1 cellular context compared by ENCODE assay signal in genomic region chr4:30429813-30430466, GRCh38.
TF ChIP-seq lines count a peak whose summit lies in the region.

No MANE protein-coding gene starts in this region.

TF ChIP-seq in HepG2, 621 proteins besides CTCF, POLR2A, EP300 and RAD21 (continued from another document):
- TF ChIP-seq ZBTB46 (CRISPR knock-in tag; IDR thresholded peaks at IDR 0.05; ENCODE audit: borderline replicate concordance) = no peak
- no peak for TF ChIP-seq MLXIP (CRISPR knock-in tag; IDR thresholded peaks at IDR 0.05; ENCODE audit: borderline replicate concordance)
- TF ChIP-seq FOSL1 (CRISPR knock-in tag; IDR thresholded peaks at IDR 0.05; ENCODE audit: borderline replicate concordance) = no peak
- no peak for TF ChIP-seq HOXA3 (CRISPR knock-in tag; IDR thresholded peaks at IDR 0.05)
- TF ChIP-seq ZNF7 (CRISPR knock-in tag; IDR thresholded peaks at IDR 0.05) = no peak
- TF ChIP-seq ZNF382 (CRISPR knock-in tag; IDR thresholded peaks at IDR 0.05; ENCODE audit: borderline replicate concordance) = no peak
- TF ChIP-seq ATF4 (CRISPR knock-in tag; IDR thresholded peaks at IDR 0.05) = no peak
- TF ChIP-seq EZH2 (conservative IDR thresholded peaks at IDR 0.05; ENCODE audit: low read depth, low read length) = no peak
- TF ChIP-seq ZNF552 (CRISPR knock-in tag; IDR thresholded peaks at IDR 0.05; ENCODE audit: borderline replicate concordance) = no peak
TF ChIP-seq in HepG2: peak in this region for 0.
